ENCODE assay signal across 8 cellular contexts in genomic region chr10:102114861-102115618, GRCh38. TPM values are rescaled to one million over a fixed set of nuclear protein-coding genes. Genes with fewer than 3 reads are reported as not detected.
DNase-seq lines count a peak whose midpoint lies in the region; ATAC-seq and TF ChIP-seq lines count a peak whose summit lies in the region.

No MANE protein-coding gene starts in this region.

- TF ChIP-seq CTCF in kidney epithelial cell (IDR thresholded peaks at IDR 0.05; ENCODE audit: insufficient read depth, low read length, poor library complexity, severe bottlenecking): no peak

- no peaks in the 10 kb centered on the region for H3K27me3 ChIP-seq in kidney epithelial cell (ENCODE audit: control insufficient read depth, insufficient read depth, low read length)

- ATAC-seq in GM18502 (IDR thresholded peaks at IDR 0.05; ENCODE audit: poor library complexity, unreplicated experiment) (peak; percentile 71), HG02981 (IDR thresholded peaks at IDR 0.05; ENCODE audit: unreplicated experiment) (peak; percentile 63)
- ATAC-seq in activated CD4-positive, CD25-positive, alpha-beta regulatory T cell treated with anti-CD3 and anti-CD28 coated beads, Interleukin-2, amount 50 U/mL, for 24 hours: peak; percentile 74 to 77

- peak; percentile 66 for DNase-seq in 8988T
- peak; percentile 76 for DNase-seq in NCI-H2196 (lab: John Stamatoyannopoulos, UW; ENCODE audit: unreplicated experiment)
- peak; percentile 94 for DNase-seq in cerebellar cortex (ENCODE audit: low spot score)
- no peak for DNase-seq in kidney epithelial cell (ENCODE audit: low read depth)
- peak; percentile 72 to 88 for DNase-seq in stimulated activated CD4-positive, alpha-beta T cell treated with anti-CD3 and anti-CD28 coated beads, Interleukin-15, amount 100 ng/mL, for 48 hours (ENCODE audit: low read depth in 2 of 2)

- H3K36me3 ChIP-seq in kidney epithelial cell (ENCODE audit: control insufficient read depth, insufficient read depth, low read length): no peaks in the 10 kb centered on the region

- peak overlapping the region; percentile 61 for H3K4me3 ChIP-seq in kidney epithelial cell (ENCODE audit: low read depth, low read length)

RNA-seq across cellular contexts. Expression of gene LDB1, which starts 5.1 kb away (rescaled TPM):
- 46.8 and 56.0 TPM in 2 replicates for total RNA-seq in kidney epithelial cell

RNA-seq across cellular contexts. Expression of gene PPRC1, which starts 17.8 kb away (rescaled TPM):
- total RNA-seq in kidney epithelial cell: 27.0 and 30.5 TPM in 2 replicates

RNA-seq across cellular contexts. Expression of gene NOLC1, which starts 37.1 kb away (rescaled TPM):
- total RNA-seq in kidney epithelial cell: 92.3 and 97.1 TPM in 2 replicates

RNA-seq across cellular contexts. Expression of gene HPS6, which starts 49.9 kb away (rescaled TPM):
- total RNA-seq in kidney epithelial cell: 31.5 and 33.0 TPM in 2 replicates

RNA-seq across cellular contexts. Expression of gene ARMH3, which starts 59.1 kb away (rescaled TPM):
- 10.7 and 11.1 TPM in 2 replicates for total RNA-seq in kidney epithelial cell
